ENCODE assay signal across 16 cellular contexts in the genomic region with DNA sequence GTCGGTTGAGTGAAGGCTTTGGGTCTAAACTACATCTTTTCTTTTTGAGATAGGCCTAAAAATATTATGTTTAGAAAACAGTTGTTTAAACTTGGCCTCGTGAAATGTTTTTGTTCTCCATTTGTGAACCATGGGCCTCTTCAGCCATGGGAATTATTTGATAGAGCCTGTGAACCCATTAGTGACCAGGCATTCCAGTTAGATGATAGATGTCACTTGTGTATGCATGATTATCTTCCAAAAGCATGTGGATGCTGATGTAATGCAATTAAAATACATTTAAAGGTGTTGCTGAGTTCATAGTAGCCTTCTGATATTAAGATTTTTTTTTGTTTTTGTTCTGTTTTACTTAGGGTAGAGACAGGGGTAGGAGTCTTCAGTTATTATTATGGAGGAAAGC. TPM values are rescaled to one million over a fixed set of nuclear protein-coding genes. Genes with fewer than 3 reads are reported as not detected.
DNase-seq lines count a peak whose midpoint lies in the region; ATAC-seq, FAIRE-seq and TF ChIP-seq lines count a peak whose summit lies in the region.
"Had no signal": no experiment of that assay in that cellular context is flagged by ENCODE, and none has a peak within 500 bp of the region (broad histone marks: within the 10 kb centered on the region; RNA-seq: fewer than 3 reads in every experiment).

No MANE protein-coding gene starts in this region.

- no peak overlapping the region for H3K4me3 Mint-ChIP-seq in activated naive CD8-positive, alpha-beta T cell
- H3K4me3 Mint-ChIP-seq in activated naive CD8-positive, alpha-beta T cell treated with anti-CD3 and anti-CD28 coated beads for 36 hours, result no peak overlapping the region
- no peak overlapping the region for H3K4me3 Mint-ChIP-seq in astrocyte (ENCODE audit: unreplicated experiment)

- no peaks in the 10 kb centered on the region for H3K36me3 ChIP-seq in astrocyte (ENCODE audit: insufficient read depth, low read length)
- H3K36me3 ChIP-seq in muscle layer of duodenum (ENCODE audit: control insufficient read depth in 1 of 2, insufficient read depth in 2 of 2, low read length in 2 of 2), result no peaks in the 10 kb centered on the region
- no peaks in the 10 kb centered on the region for H3K36me3 ChIP-seq in tibial artery

- TF ChIP-seq CTCF in astrocyte (IDR thresholded peaks at IDR 0.05; ENCODE audit: insufficient read depth, low read depth, low read length) (no peak), tibial artery (IDR thresholded peaks at IDR 0.05) (no peak), GM13977 (IDR thresholded peaks at IDR 0.05; ENCODE audit: extremely low read depth, insufficient read depth, missing control alignments) (no peak)

- peak overlapping the region; percentile 47 for H3K27ac Mint-ChIP-seq in activated naive CD8-positive, alpha-beta T cell
- no peak overlapping the region for H3K27ac Mint-ChIP-seq in activated naive CD8-positive, alpha-beta T cell treated with anti-CD3 and anti-CD28 coated beads for 36 hours
- H3K27ac Mint-ChIP-seq in astrocyte (ENCODE audit: unreplicated experiment), result peak overlapping the region; percentile 27
- H3K27ac Mint-ChIP-seq: activated naive CD4-positive, alpha-beta T cell treated with anti-CD3 and anti-CD28 coated beads, Interleukin-2, amount 50 U/mL, for 72 hours had no signal

- in situ Hi-C loops in GM13977 (cut with MboI; ENCODE audit: low pct_unique_long_range_greater_than_20kb, low sequenced_read_pairs, unreplicated experiment), result no loop called here

- no peak for DNase-seq in activated naive CD8-positive, alpha-beta T cell treated with anti-CD3 and anti-CD28 coated beads for 36 hours
- DNase-seq in astrocyte (ENCODE audit: low read depth) (peak; percentile 40), tibial artery (no peak), GM13977 (ENCODE audit: low spot score) (no peak)
- DNase-seq: 8988T, H7, Karpas-422, mesenchymal stem cell, NCI-H1436 treated with DMSO at 0.1 percent for 48 hours, NCI-H446 had no signal

- peaks cover 19% of the 10 kb centered on the region for H4K20me1 ChIP-seq in astrocyte (ENCODE audit: insufficient read depth, low read length)

- H3K4me1 ChIP-seq in astrocyte (ENCODE audit: insufficient read depth, low read length), result peaks cover 22% of the 10 kb centered on the region
- peaks cover 36 to 44% of the 10 kb centered on the region in 2 donors for H3K4me1 ChIP-seq in muscle layer of duodenum (ENCODE audit: control insufficient read depth in 1 of 2, insufficient read depth in 2 of 2, low read length in 2 of 2)
- H3K4me1 ChIP-seq in tibial artery, result peaks cover 0 to 80% (median 63%) of the 10 kb centered on the region in 4 donors

- peaks cover 76% of the 10 kb centered on the region for H3K79me2 ChIP-seq in astrocyte (ENCODE audit: insufficient read depth, low read length)

- H3K27me3 ChIP-seq in astrocyte (ENCODE audit: insufficient read depth, low read length) (no peaks in the 10 kb centered on the region), muscle layer of duodenum (ENCODE audit: low read depth, low read length) (no peaks in the 10 kb centered on the region), tibial artery (no peaks in the 10 kb centered on the region)

- intact Hi-C loops in tibial artery (cut with DNase I; ENCODE audit: low total_unique reads), result no loop called here

- no peak overlapping the region for H3K4me2 ChIP-seq in astrocyte (ENCODE audit: low read length)

- ATAC-seq in HG03565 (IDR thresholded peaks at IDR 0.05; ENCODE audit: unreplicated experiment) (no peak), GM19324 (IDR thresholded peaks at IDR 0.05; ENCODE audit: low FRiP score, unreplicated experiment) (no peak)
- ATAC-seq: activated naive CD4-positive, alpha-beta T cell treated with anti-CD3 and anti-CD28 coated beads, Interleukin-2, amount 50 U/mL, for 72 hours had no signal

- no peak overlapping the region for H3K4me3 ChIP-seq in astrocyte (ENCODE audit: insufficient read depth, low read depth, low read length)
- no peak overlapping the region for H3K4me3 ChIP-seq in muscle layer of duodenum (ENCODE audit: low read depth in 1 of 2, low read length in 2 of 2)
- H3K4me3 ChIP-seq in tibial artery, result no peak overlapping the region

- H3K9ac ChIP-seq in astrocyte (ENCODE audit: low read length), result no peak overlapping the region

- no peak overlapping the region for H2AFZ ChIP-seq in astrocyte (ENCODE audit: low read depth, low read length)

- H3K27ac ChIP-seq in astrocyte (ENCODE audit: low read depth, low read length) (peak overlapping the region; percentile 98), muscle layer of duodenum (ENCODE audit: low read length) (peak overlapping the region; percentile 97), tibial artery (peak overlapping the region; percentile 81 to 82)

- H3K4me1 Mint-ChIP-seq in activated naive CD8-positive, alpha-beta T cell (ENCODE audit: low read depth), result peaks cover 36% of the 10 kb centered on the region
- peaks cover 23% of the 10 kb centered on the region for H3K4me1 Mint-ChIP-seq in activated naive CD8-positive, alpha-beta T cell treated with anti-CD3 and anti-CD28 coated beads for 36 hours
- H3K4me1 Mint-ChIP-seq in astrocyte (ENCODE audit: low read depth, unreplicated experiment), result peaks cover 23% of the 10 kb centered on the region

- H3K27me3 Mint-ChIP-seq in activated naive CD8-positive, alpha-beta T cell, result no peaks in the 10 kb centered on the region
- no peaks in the 10 kb centered on the region for H3K27me3 Mint-ChIP-seq in activated naive CD8-positive, alpha-beta T cell treated with anti-CD3 and anti-CD28 coated beads for 36 hours
- no peaks in the 10 kb centered on the region for H3K27me3 Mint-ChIP-seq in astrocyte (ENCODE audit: low read depth, unreplicated experiment)

- no peaks in the 10 kb centered on the region for H3K9me3 ChIP-seq in astrocyte (ENCODE audit: insufficient read depth, low read depth, low read length)
- H3K9me3 ChIP-seq in muscle layer of duodenum (ENCODE audit: control insufficient read depth in 1 of 2, low read length in 2 of 2), result no peaks in the 10 kb centered on the region
- H3K9me3 ChIP-seq in tibial artery, result no peaks in the 10 kb centered on the region

- peaks cover 4% of the 10 kb centered on the region for H3K36me3 Mint-ChIP-seq in activated naive CD8-positive, alpha-beta T cell
- H3K36me3 Mint-ChIP-seq in activated naive CD8-positive, alpha-beta T cell treated with anti-CD3 and anti-CD28 coated beads for 36 hours, result peaks cover 3% of the 10 kb centered on the region
- peaks cover 5% of the 10 kb centered on the region for H3K36me3 Mint-ChIP-seq in astrocyte (ENCODE audit: low read depth, unreplicated experiment)
- H3K36me3 Mint-ChIP-seq: activated naive CD4-positive, alpha-beta T cell treated with anti-CD3 and anti-CD28 coated beads, Interleukin-2, amount 50 U/mL, for 72 hours had no signal

- no peaks in the 10 kb centered on the region for H3K9me3 Mint-ChIP-seq in activated naive CD8-positive, alpha-beta T cell (ENCODE audit: low read depth)
- no peaks in the 10 kb centered on the region for H3K9me3 Mint-ChIP-seq in activated naive CD8-positive, alpha-beta T cell treated with anti-CD3 and anti-CD28 coated beads for 36 hours
- H3K9me3 Mint-ChIP-seq in astrocyte (ENCODE audit: unreplicated experiment), result no peaks in the 10 kb centered on the region
- H3K9me3 Mint-ChIP-seq: activated naive CD4-positive, alpha-beta T cell treated with anti-CD3 and anti-CD28 coated beads, Interleukin-2, amount 50 U/mL, for 72 hours had no signal

- FAIRE-seq in astrocyte (lab: Jason Lieb, UNC), result no peak
- FAIRE-seq: colon had no signal

RNA-seq across cellular contexts. Expression of gene CPEB4, which starts 32.7 kb away (rescaled TPM):
- total RNA-seq in activated naive CD8-positive, alpha-beta T cell treated with anti-CD3 and anti-CD28 coated beads for 36 hours, result 1 to 10 TPM; 7.4 to 8.4 TPM
- 37.2 and 40.6 TPM in 2 replicates for total RNA-seq in astrocyte
